ENCODE assay signal across 16 cellular contexts in genomic region chr11:27392278-27392677, GRCh38. TPM values are rescaled to one million over a fixed set of nuclear protein-coding genes. Genes with fewer than 3 reads are reported as not detected.
DNase-seq lines count a peak whose midpoint lies in the region; ATAC-seq and TF ChIP-seq lines count a peak whose summit lies in the region.
"Had no signal": no experiment of that assay in that cellular context is flagged by ENCODE, and none has a peak within 500 bp of the region (broad histone marks: within the 10 kb centered on the region; RNA-seq: fewer than 3 reads in every experiment).

No MANE protein-coding gene starts in this region.

- peaks cover 5% of the 10 kb centered on the region for H3K79me1 ChIP-seq in trophoblast cell (ENCODE audit: low read length)

- H3K79me2 ChIP-seq in GM23338 (replicated peaks; ENCODE audit: insufficient read depth) (peaks cover 59% of the 10 kb centered on the region), hepatocyte (peaks cover 46% of the 10 kb centered on the region), trophoblast cell (ENCODE audit: control insufficient read depth, insufficient read depth, low read length, poor library complexity) (peaks cover 2% of the 10 kb centered on the region)

- no peaks in the 10 kb centered on the region for H3F3A ChIP-seq in GM23338 (replicated peaks; ENCODE audit: low read depth)

- H3K27me3 Mint-ChIP-seq in GM23338 (ENCODE audit: insufficient read depth, low read depth, poor library complexity), result no peaks in the 10 kb centered on the region
- H3K27me3 Mint-ChIP-seq in WTC11 (ENCODE audit: low read depth), result peaks cover 4% of the 10 kb centered on the region; the same call in 1 of the 2 replicates
- H3K27me3 Mint-ChIP-seq in immature natural killer cell (ENCODE audit: low read depth in 3 of 3), result no peaks in the 10 kb centered on the region

- no peak overlapping the region for H3K9ac ChIP-seq in trophoblast cell (ENCODE audit: low read length)

- H4K20me1 ChIP-seq in GM23338 (replicated peaks; ENCODE audit: insufficient read depth) (peaks cover 10% of the 10 kb centered on the region; the same call in 1 of the 2 replicates), hepatocyte (ENCODE audit: insufficient read depth, poor library complexity, severe bottlenecking) (no peaks in the 10 kb centered on the region)

- H4K91ac ChIP-seq in trophoblast cell (ENCODE audit: low read depth, low read length), result no peak overlapping the region

- H2BK120ac ChIP-seq in trophoblast cell (ENCODE audit: insufficient read depth, low read length, poor library complexity), result no peak overlapping the region

- H2AFZ ChIP-seq in GM23338 (no peak overlapping the region), hepatocyte (no peak overlapping the region), trophoblast cell (ENCODE audit: insufficient read depth, low read length, poor library complexity) (no peak overlapping the region)

- in situ Hi-C loops in HAP-1 (cut with MboI; ENCODE audit: low sequenced_read_pairs), result no loop called here

- no peaks in the 10 kb centered on the region for H3K9me3 ChIP-seq in hepatocyte (ENCODE audit: low read depth)
- no peaks in the 10 kb centered on the region for H3K9me3 ChIP-seq in trophoblast cell (ENCODE audit: insufficient read depth, low read depth, low read length)
- no peaks in the 10 kb centered on the region for H3K9me3 ChIP-seq in HAP-1

- no peak overlapping the region for H4K8ac ChIP-seq in trophoblast cell (ENCODE audit: low read depth, low read length)

- H3K4me2 ChIP-seq in GM23338 (peak overlapping the region; percentile 61), hepatocyte (peak overlapping the region; percentile 18), trophoblast cell (ENCODE audit: low read length) (no peak overlapping the region)

- H3K9me2 ChIP-seq in GM23338 (ENCODE audit: insufficient read depth) (no peaks in the 10 kb centered on the region), hepatocyte (replicated peaks; ENCODE audit: insufficient read depth) (no peaks in the 10 kb centered on the region)

- no peaks in the 10 kb centered on the region for H3K9me3 Mint-ChIP-seq in GM23338
- no peaks in the 10 kb centered on the region for H3K9me3 Mint-ChIP-seq in WTC11
- peaks cover 0 to 1% (median 0%) of the 10 kb centered on the region in 6 donors for H3K9me3 Mint-ChIP-seq in immature natural killer cell
- H3K9me3 Mint-ChIP-seq: stimulated activated naive CD8-positive, alpha-beta T cell treated with anti-CD3 and anti-CD28 coated beads, Interleukin-15, amount 100 ng/mL, for 72 hours had no signal

- no peak overlapping the region for H3K4me3 Mint-ChIP-seq in GM23338
- H3K4me3 Mint-ChIP-seq in WTC11, result no peak overlapping the region
- no peak overlapping the region for H3K4me3 Mint-ChIP-seq in immature natural killer cell
- H3K4me3 Mint-ChIP-seq: stimulated activated naive CD8-positive, alpha-beta T cell treated with anti-CD3 and anti-CD28 coated beads, Interleukin-15, amount 100 ng/mL, for 72 hours had no signal

- H2BK12ac ChIP-seq in trophoblast cell (ENCODE audit: low read length), result no peak overlapping the region

- no peak overlapping the region for H3K23ac ChIP-seq in trophoblast cell (ENCODE audit: low read length)

- TF ChIP-seq CTCF in GM23338 (conservative IDR thresholded peaks at IDR 0.05; ENCODE audit: low read depth in 2 of 2) (no peak), WTC11 (IDR thresholded peaks at IDR 0.05) (no peak), hepatocyte (IDR thresholded peaks at IDR 0.05; ENCODE audit: poor library complexity) (no peak)

- ATAC-seq in GM23338 (no peak), WTC11 (no peak)
- ATAC-seq: stimulated activated naive CD8-positive, alpha-beta T cell treated with anti-CD3 and anti-CD28 coated beads, Interleukin-15, amount 100 ng/mL, for 72 hours had no signal

- no peak overlapping the region for H3K4ac ChIP-seq in trophoblast cell (ENCODE audit: low read depth, low read length)

- H3K4me1 ChIP-seq in GM23338 (ENCODE audit: insufficient read depth) (peaks cover 94% of the 10 kb centered on the region), hepatocyte (ENCODE audit: insufficient read depth) (peaks cover 83% of the 10 kb centered on the region), trophoblast cell (ENCODE audit: control insufficient read depth in 1 of 2, insufficient read depth in 2 of 2, low read length in 2 of 2) (peaks cover 12 to 15% of the 10 kb centered on the region in 2 experiments), HAP-1 (peaks cover 85% of the 10 kb centered on the region)

- H3K14ac ChIP-seq in trophoblast cell (ENCODE audit: low read length), result no peak overlapping the region

- H3K36me3 Mint-ChIP-seq in GM23338 (ENCODE audit: low read depth), result no peaks in the 10 kb centered on the region
- 0 out of 2 replicates have a peak, but pooled peaks cover 2% of the 10 kb centered on the region for H3K36me3 Mint-ChIP-seq in WTC11
- H3K36me3 Mint-ChIP-seq in immature natural killer cell, result no peaks in the 10 kb centered on the region

- no peak overlapping the region for H4K12ac ChIP-seq in trophoblast cell (ENCODE audit: low read depth, low read length)

- POLR2A ChIA-PET in WTC11 (lab: Charles Lee), result no interaction called here

- no peak for DNase-seq in GM23338 (ENCODE audit: low spot score)
- DNase-seq in WTC11 (ENCODE audit: low spot score), result no peak
- DNase-seq in hepatocyte (ENCODE audit: low spot score), result no peak
- DNase-seq in trophoblast cell, result no peak
- DNase-seq in immature natural killer cell, result no peak
- no peak for DNase-seq in HAP-1 (ENCODE audit: low spot score in 2 of 2)
- no peak for DNase-seq in NCI-H146 (lab: John Stamatoyannopoulos, UW)
- DNase-seq in NCI-H1048 (lab: John Stamatoyannopoulos, UW), result no peak
- DNase-seq: activated effector memory CD4-positive, alpha-beta T cell treated with anti-CD3 and anti-CD28 coated beads, Interleukin-2, amount 50 U/mL, for 16 hours; amygdala; H7; NCI-H1436; right cardiac atrium; SIG-M5; stimulated activated naive CD8-positive, alpha-beta T cell treated with anti-CD3 and anti-CD28 coated beads, Interleukin-15, amount 100 ng/mL, for 72 hours; T-helper 2 cell had no signal

- H3K27me3 ChIP-seq in GM23338 (ENCODE audit: insufficient read depth), result no peaks in the 10 kb centered on the region
- no peaks in the 10 kb centered on the region for H3K27me3 ChIP-seq in hepatocyte
- no peaks in the 10 kb centered on the region for H3K27me3 ChIP-seq in trophoblast cell (ENCODE audit: insufficient read depth, low read length)
- H3K27me3 ChIP-seq in HAP-1 (ENCODE audit: low read depth), result no peaks in the 10 kb centered on the region

- peaks cover 83% of the 10 kb centered on the region for H3K4me1 Mint-ChIP-seq in GM23338
- peaks cover 88% of the 10 kb centered on the region for H3K4me1 Mint-ChIP-seq in WTC11
- H3K4me1 Mint-ChIP-seq in immature natural killer cell, result no peaks in the 10 kb centered on the region

- CTCF ChIA-PET in WTC11 (lab: Charles Lee), result no interaction called here

- no peaks in the 10 kb centered on the region for H3K36me3 ChIP-seq in GM23338 (ENCODE audit: insufficient read depth)
- H3K36me3 ChIP-seq in hepatocyte (replicated peaks; ENCODE audit: insufficient read depth, low read depth), result no peaks in the 10 kb centered on the region
- no peaks in the 10 kb centered on the region for H3K36me3 ChIP-seq in trophoblast cell (ENCODE audit: control insufficient read depth in 1 of 2, insufficient read depth in 2 of 2, low read length in 2 of 2)
- peaks cover 15% of the 10 kb centered on the region for H3K36me3 ChIP-seq in HAP-1 (replicated peaks)

- H2BK5ac ChIP-seq in trophoblast cell (ENCODE audit: low read depth, low read length, poor library complexity), result peak overlapping the region; percentile 49

- no peak overlapping the region for H3K18ac ChIP-seq in trophoblast cell (ENCODE audit: low read length)

- 57% methylated on average over 4 of the region's 4 CpGs for WGBS in hepatocyte (ENCODE audit: low lambda C conversion rate, missing lambda C conversion rate)
- WGBS in trophoblast cell (ENCODE audit: extremely low coverage, insufficient coverage, insufficient read length), result no CpG with 5 or more reads among the region's 4 CpGs

- H3K27ac Mint-ChIP-seq in GM23338, result peak overlapping the region; percentile 56; the same call in 1 of the 2 replicates
- H3K27ac Mint-ChIP-seq in WTC11, result 0 out of 2 replicates have a peak overlapping the region, but pooled peaks have one; percentile 76
- no peak overlapping the region for H3K27ac Mint-ChIP-seq in immature natural killer cell
- H3K27ac Mint-ChIP-seq: stimulated activated naive CD8-positive, alpha-beta T cell treated with anti-CD3 and anti-CD28 coated beads, Interleukin-15, amount 100 ng/mL, for 72 hours had no signal

- H3K4me3 ChIP-seq in GM23338 (no peak overlapping the region), hepatocyte (no peak overlapping the region), trophoblast cell (ENCODE audit: low read depth, low read length) (no peak overlapping the region), HAP-1 (no peak overlapping the region)

- 0 out of 2 replicates have a peak overlapping the region, but pooled peaks have one; percentile 45 for H3K27ac ChIP-seq in GM23338 (ENCODE audit: low read depth)
- peak overlapping the region; percentile 82 for H3K27ac ChIP-seq in hepatocyte
- peak overlapping the region; percentile 65 for H3K27ac ChIP-seq in trophoblast cell (ENCODE audit: low read depth, low read length)

- H2AK5ac ChIP-seq in trophoblast cell (ENCODE audit: low read length), result no peak overlapping the region

TF ChIP-seq in GM23338, 12 proteins besides CTCF, POLR2A, EP300 and RAD21 (continues in another document):
- TF ChIP-seq JUNB (IDR thresholded peaks at IDR 0.05; ENCODE audit: unreplicated experiment), result no peak
- no peak for TF ChIP-seq EZH2phosphoT487 (IDR thresholded peaks at IDR 0.05; ENCODE audit: unreplicated experiment)

TF ChIP-seq in WTC11, 78 proteins besides CTCF, POLR2A, EP300 and RAD21:
- TF ChIP-seq ZMAT4 (CRISPR knock-in tag; IDR thresholded peaks at IDR 0.05) (no peak), NR3C1 (CRISPR knock-in tag; conservative IDR thresholded peaks at IDR 0.05; ENCODE audit: low read depth) (no peak), ZNF423 (CRISPR knock-in tag; IDR thresholded peaks at IDR 0.05) (no peak)

RNA-seq across cellular contexts. Expression of gene CCDC34, which starts 29.3 kb away (rescaled TPM):
- 7.4 and 10.1 TPM in 2 replicates for total RNA-seq in GM23338 (2014; rRNA removed; shearing (Covaris generic))
- polyA plus RNA-seq in GM23338 (2016; fragmentation: Nextera tagmentation; extraction: Ambion mirVana), result 47.9 and 56.0 TPM in 2 replicates
- 18.9 to 23.7 TPM (median 22.8 TPM) in 3 replicates for total RNA-seq in WTC11 (2021)
- 6.8 and 7.5 TPM in 2 replicates for total RNA-seq in hepatocyte
- polyA plus RNA-seq in hepatocyte, result 4.6 and 6.0 TPM in 2 replicates
- polyA plus RNA-seq in trophoblast cell (2013), result 23.5 and 25.3 TPM in 2 replicates
- 1 to 10 TPM; 1.3 to 1.6 (median 1.4) TPM for polyA plus RNA-seq in immature natural killer cell

Comparison
In these comparisons a context has a peak if more than half of its experiments do, and no peak if none do; other contexts are left out.
1. H3K27ac Mint-ChIP-seq: peak in GM23338 (single experiment) and WTC11 (single experiment); none in immature natural killer cell (0 of 6).
2. Peak in every context shown above with its lines, with median percentiles within 50 percentile points of each other: H3K27ac ChIP-seq.